Comparison of ENCODE assay signal across 23 cellular contexts in genomic region chr3:47298439-47298838, GRCh38.
"Had no signal": no experiment of that assay in that cellular context is flagged by ENCODE, and none has a peak within 500 bp of the region (broad histone marks: within the 10 kb centered on the region; RNA-seq: fewer than 3 reads in every experiment).

No MANE protein-coding gene starts in this region.

- ATAC-seq: activated CD4-positive, CD25-positive, alpha-beta regulatory T cell treated with anti-CD3 and anti-CD28 coated beads, Interleukin-2, amount 50 U/mL, for 24 hours; activated CD8-positive, alpha-beta T cell treated with anti-CD3 and anti-CD28 coated beads for 36 hours; activated T-helper 17 cell treated with anti-CD3 and anti-CD28 coated beads, Interleukin-2, amount 50 U/mL, for 72 hours; PC-3; SK-N-SH treated with all-trans-retinoic acid at 6 μM for 48 hours had no signal

- H3K9me3 Mint-ChIP-seq: activated CD8-positive, alpha-beta T cell treated with anti-CD3 and anti-CD28 coated beads for 36 hours; activated naive CD4-positive, alpha-beta T cell treated with anti-CD3 and anti-CD28 coated beads for 36 hours; activated T-helper 17 cell treated with anti-CD3 and anti-CD28 coated beads, Interleukin-2, amount 50 U/mL, for 72 hours; T-helper 1 cell treated with Interleukin-12 subunit alpha and Interleukin-12 subunit beta and Interleukin-4 antibody, amounts not matched to agents 30 μg/mL and 1 μg/mL, for 36 hours had no signal

- H3K4me1 ChIP-seq: SJSA1 had no signal

- H3K9me3 ChIP-seq: SJSA1 had no signal

- H3K27me3 Mint-ChIP-seq: activated CD8-positive, alpha-beta T cell treated with anti-CD3 and anti-CD28 coated beads for 36 hours; activated naive CD8-positive, alpha-beta T cell; activated T-helper 17 cell treated with anti-CD3 and anti-CD28 coated beads, Interleukin-2, amount 50 U/mL, for 72 hours had no signal

- H3K27me3 ChIP-seq: SJSA1 had no signal

- H3K4me3 Mint-ChIP-seq: activated CD8-positive, alpha-beta T cell treated with anti-CD3 and anti-CD28 coated beads for 36 hours; activated naive CD4-positive, alpha-beta T cell treated with anti-CD3 and anti-CD28 coated beads for 36 hours; activated naive CD8-positive, alpha-beta T cell; activated T-helper 17 cell treated with anti-CD3 and anti-CD28 coated beads, Interleukin-2, amount 50 U/mL, for 72 hours; T-helper 1 cell treated with Interleukin-12 subunit alpha and Interleukin-12 subunit beta and Interleukin-4 antibody, amounts not matched to agents 30 μg/mL and 1 μg/mL, for 36 hours had no signal

- DNase-seq: activated CD4-positive, alpha-beta T cell treated with anti-CD3 and anti-CD28 coated beads for 4 hours; activated CD8-positive, alpha-beta memory T cell treated with anti-CD3 and anti-CD28 coated beads, Interleukin-2, amount 50 U/mL, for 4 hours; activated CD8-positive, alpha-beta T cell treated with anti-CD3 and anti-CD28 coated beads for 36 hours; activated gamma-delta T cell; activated naive CD4-positive, alpha-beta T cell treated with anti-CD3 and anti-CD28 coated beads for 36 hours; cerebellar nuclear complex; Karpas-422; MM.1S; NCI-H1105 treated with DMSO at 0.1 percent for 48 hours; NCI-H1436 treated with DMSO at 0.1 percent for 48 hours; NCI-H187; NCI-H2081; NCI-H510A treated with DMSO at 0.1 percent for 48 hours; NCI-H69; NK-92 treated with Interleukin-12 subunit alpha and Interleukin-12 subunit beta, amount 100 ng/mL, for 24 hours; PC-3; SHP77 had no signal

- H3K27ac Mint-ChIP-seq: activated naive CD4-positive, alpha-beta T cell treated with anti-CD3 and anti-CD28 coated beads for 36 hours; activated naive CD8-positive, alpha-beta T cell; T-helper 1 cell treated with Interleukin-12 subunit alpha and Interleukin-12 subunit beta and Interleukin-4 antibody, amounts not matched to agents 30 μg/mL and 1 μg/mL, for 36 hours had no signal

- H3K36me3 ChIP-seq: SJSA1 had no signal

- H3K27ac ChIP-seq: SJSA1 had no signal

- H3K4me3 ChIP-seq: SJSA1 had no signal
